In genomic region chr5:93069276-93069675, GRCh38 we compare ENCODE assay signal across 31 cellular contexts.
"Had no signal": no experiment of that assay in that cellular context is flagged by ENCODE, and none has a peak within 500 bp of the region (broad histone marks: within the 10 kb centered on the region; RNA-seq: fewer than 3 reads in every experiment).

No MANE protein-coding gene starts in this region.

- H3K27me3 ChIP-seq: body of pancreas, breast epithelium, SJCRH30 had no signal

- H3K4me1 ChIP-seq: body of pancreas, breast epithelium had no signal

- H3K27me3 Mint-ChIP-seq: activated CD4-positive, alpha-beta T cell treated with anti-CD3 and anti-CD28 coated beads, Interleukin-2, amount 10 ng/mL, durations not matched to agents 24 days and 14 days; activated CD8-positive, alpha-beta T cell treated with anti-CD3 and anti-CD28 coated beads for 36 hours; activated naive CD4-positive, alpha-beta T cell treated with anti-CD3 and anti-CD28 coated beads, Interleukin-2, amount 50 U/mL, for 24 hours; activated naive CD8-positive, alpha-beta T cell treated with anti-CD3 and anti-CD28 coated beads, Interleukin-2, amount 10 ng/mL, durations not matched to agents 7 days and 5 days; activated T-helper 17 cell treated with anti-CD3 and anti-CD28 coated beads, Interleukin-2, amount 50 U/mL, for 72 hours had no signal

- H3K4me2 ChIP-seq: KMS-11 had no signal

- H3K4me3 ChIP-seq: body of pancreas, breast epithelium, SJCRH30, SK-N-MC had no signal

- H3K9me3 ChIP-seq: body of pancreas, breast epithelium, SJCRH30 had no signal

- H3K4me3 Mint-ChIP-seq: activated CD4-positive, alpha-beta T cell treated with anti-CD3 and anti-CD28 coated beads, Interleukin-2, amount 10 ng/mL, durations not matched to agents 24 days and 14 days; activated CD8-positive, alpha-beta T cell treated with anti-CD3 and anti-CD28 coated beads for 36 hours; activated naive CD4-positive, alpha-beta T cell treated with anti-CD3 and anti-CD28 coated beads, Interleukin-2, amount 50 U/mL, for 24 hours; activated naive CD8-positive, alpha-beta T cell treated with anti-CD3 and anti-CD28 coated beads, Interleukin-2, amount 10 ng/mL, durations not matched to agents 7 days and 5 days; activated T-cell treated with anti-CD3 and anti-CD28 coated beads, Interleukin-2, amount 50 U/mL, for 72 hours; activated T-helper 17 cell treated with anti-CD3 and anti-CD28 coated beads, Interleukin-2, amount 50 U/mL, for 72 hours; T-helper 1 cell treated with Interleukin-12 subunit alpha and Interleukin-12 subunit beta and Interleukin-4 antibody, amounts not matched to agents 30 μg/mL and 1 μg/mL, for 36 hours; T-helper 2 cell treated with Interferon-gamma antibody and Interleukin-4, amounts not matched to agents 5 μg/mL and 100 μg/mL, for 36 hours had no signal

- H3K27ac Mint-ChIP-seq: activated CD4-positive, alpha-beta T cell treated with anti-CD3 and anti-CD28 coated beads, Interleukin-2, amount 10 ng/mL, durations not matched to agents 24 days and 14 days; activated CD8-positive, alpha-beta T cell treated with anti-CD3 and anti-CD28 coated beads for 36 hours; activated naive CD4-positive, alpha-beta T cell treated with anti-CD3 and anti-CD28 coated beads, Interleukin-2, amount 50 U/mL, for 24 hours; activated naive CD8-positive, alpha-beta T cell treated with anti-CD3 and anti-CD28 coated beads, Interleukin-2, amount 10 ng/mL, durations not matched to agents 7 days and 5 days; activated T-cell treated with anti-CD3 and anti-CD28 coated beads, Interleukin-2, amount 50 U/mL, for 72 hours; activated T-helper 17 cell treated with anti-CD3 and anti-CD28 coated beads, Interleukin-2, amount 50 U/mL, for 72 hours; T-helper 1 cell treated with Interleukin-12 subunit alpha and Interleukin-12 subunit beta and Interleukin-4 antibody, amounts not matched to agents 30 μg/mL and 1 μg/mL, for 36 hours; T-helper 2 cell treated with Interferon-gamma antibody and Interleukin-4, amounts not matched to agents 5 μg/mL and 100 μg/mL, for 36 hours had no signal

- H3K36me3 ChIP-seq: breast epithelium, SJCRH30 had no signal

- H3K4me1 Mint-ChIP-seq: activated CD4-positive, alpha-beta T cell treated with anti-CD3 and anti-CD28 coated beads, Interleukin-2, amount 10 ng/mL, durations not matched to agents 24 days and 14 days; activated naive CD4-positive, alpha-beta T cell treated with anti-CD3 and anti-CD28 coated beads, Interleukin-2, amount 50 U/mL, for 24 hours; activated naive CD8-positive, alpha-beta T cell treated with anti-CD3 and anti-CD28 coated beads, Interleukin-2, amount 10 ng/mL, durations not matched to agents 7 days and 5 days; activated T-helper 17 cell treated with anti-CD3 and anti-CD28 coated beads, Interleukin-2, amount 50 U/mL, for 72 hours had no signal

- DNase-seq: activated CD4-positive, alpha-beta T cell treated with anti-CD3 and anti-CD28 coated beads, Interleukin-2, amount 10 ng/mL, durations not matched to agents 24 days and 14 days; activated CD4-positive, alpha-beta T cell treated with anti-CD3 and anti-CD28 coated beads, Interleukin-2, amount 50 U/mL, for 4 hours; activated CD8-positive, alpha-beta T cell treated with anti-CD3 and anti-CD28 coated beads for 36 hours; activated effector memory CD4-positive, alpha-beta T cell treated with anti-CD3 and anti-CD28 coated beads, Interleukin-2, amount 50 U/mL, for 16 hours; activated naive CD4-positive, alpha-beta T cell; activated naive CD8-positive, alpha-beta T cell treated with anti-CD3 and anti-CD28 coated beads, Interleukin-2, amount 10 ng/mL, durations not matched to agents 7 days and 5 days; activated T-cell treated with anti-CD3 and anti-CD28 coated beads, Interleukin-2, amount 50 U/mL, for 1 hour; activated T-cell treated with anti-CD3 and anti-CD28 coated beads, Interleukin-2, amount 50 U/mL, for 72 hours; amygdala; body of pancreas; MM.1S; MV-4-11; NCI-H1092; NCI-H1436 treated with DMSO at 0.1 percent for 48 hours; NCI-H1694 treated with DMSO at 0.1 percent for 48 hours; NCI-H2029; NCI-H345; NCI-H524 treated with DMSO at 0.1 percent for 48 hours; PC-3; SHP77; SJCRH30 had no signal

- FAIRE-seq: astrocyte, RCC 7860, TTC549 had no signal

- H3K9ac ChIP-seq: KMS-11 had no signal

- H3K27ac ChIP-seq: body of pancreas, breast epithelium, KMS-11, SJCRH30, SK-N-MC had no signal

- H3K36me3 Mint-ChIP-seq: activated naive CD4-positive, alpha-beta T cell treated with anti-CD3 and anti-CD28 coated beads, Interleukin-2, amount 50 U/mL, for 24 hours; activated naive CD8-positive, alpha-beta T cell treated with anti-CD3 and anti-CD28 coated beads, Interleukin-2, amount 10 ng/mL, durations not matched to agents 7 days and 5 days had no signal

- ATAC-seq: activated CD8-positive, alpha-beta T cell treated with anti-CD3 and anti-CD28 coated beads for 36 hours; activated T-cell treated with anti-CD3 and anti-CD28 coated beads, Interleukin-2, amount 50 U/mL, for 72 hours; activated T-helper 17 cell treated with anti-CD3 and anti-CD28 coated beads, Interleukin-2, amount 50 U/mL, for 72 hours; body of pancreas; PC-3 had no signal

- H3K9me3 Mint-ChIP-seq: activated CD4-positive, alpha-beta T cell treated with anti-CD3 and anti-CD28 coated beads, Interleukin-2, amount 10 ng/mL, durations not matched to agents 24 days and 14 days; activated CD8-positive, alpha-beta T cell treated with anti-CD3 and anti-CD28 coated beads for 36 hours; activated naive CD4-positive, alpha-beta T cell treated with anti-CD3 and anti-CD28 coated beads, Interleukin-2, amount 50 U/mL, for 24 hours; activated naive CD8-positive, alpha-beta T cell treated with anti-CD3 and anti-CD28 coated beads, Interleukin-2, amount 10 ng/mL, durations not matched to agents 7 days and 5 days; activated T-helper 17 cell treated with anti-CD3 and anti-CD28 coated beads, Interleukin-2, amount 50 U/mL, for 72 hours; T-helper 1 cell treated with Interleukin-12 subunit alpha and Interleukin-12 subunit beta and Interleukin-4 antibody, amounts not matched to agents 30 μg/mL and 1 μg/mL, for 36 hours; T-helper 2 cell treated with Interferon-gamma antibody and Interleukin-4, amounts not matched to agents 5 μg/mL and 100 μg/mL, for 36 hours had no signal
